ENCODE assay signal across 8 cellular contexts in genomic region chr10:4131407-4132215, GRCh38.
DNase-seq lines count a peak whose midpoint lies in the region; ATAC-seq, FAIRE-seq and TF ChIP-seq lines count a peak whose summit lies in the region.

No MANE protein-coding gene starts in this region.

- no peak for TF ChIP-seq POLR2A in sigmoid colon (IDR thresholded peaks at IDR 0.05)

- ATAC-seq in GM19328 (IDR thresholded peaks at IDR 0.05; ENCODE audit: unreplicated experiment) (peak; percentile 53), HG03342 (IDR thresholded peaks at IDR 0.05; ENCODE audit: unreplicated experiment) (peak; percentile 65), T-cell (replicated peaks in 1 of 4) (peak; percentile 89 to 95 (median 92))

- peaks cover under 1% of the 10 kb centered on the region for H3K36me3 Mint-ChIP-seq in T-cell

- H3K4me1 ChIP-seq in sigmoid colon: peaks cover 0 to 7% (median 3%) of the 10 kb centered on the region in 4 donors

- POLR2A ChIA-PET in BJ (lab: Charles Lee): interaction anchor here (0.5 to 1.2 kb wide), 6 partner anchors 9 to 496 kb away, joined by 3 to 15 read pairs (median 10); partner anchors contain the start of gene KLF6
- POLR2A ChIA-PET in T-cell (lab: Charles Lee): interaction anchor here (0.5 to 1.2 kb wide), 10 partner anchors 11 to 722 kb away, joined by 3 to 11 read pairs (median 4); partner anchors contain the start of gene KLF6 (in 1 of the 2)

- 56 to 83% methylated on average over 5 of the region's 5 CpGs for WGBS in sigmoid colon, 2 donors

- H3K9me3 Mint-ChIP-seq in T-cell: peaks cover 0 to 1% (median under 1%) of the 10 kb centered on the region in 3 donors

- CTCF ChIA-PET in BJ (lab: Yijun Ruan, JAX): interaction anchor here (0.6 to 1.7 kb wide), 2 partner anchors 12 to 155 kb away, joined by 3 to 5 read pairs; no protein-coding TSS in a partner anchor
- CTCF ChIA-PET in T-cell (lab: Charles Lee): interaction anchor here in 1 of 2 donors (0.6 to 0.7 kb wide), 3 partner anchors 37 to 658 kb away, joined by 4 to 7 read pairs (median 6); no protein-coding TSS in a partner anchor

- no peaks in the 10 kb centered on the region for H3K27me3 Mint-ChIP-seq in T-cell

- peak overlapping the region; percentile 17 to 59 (median 37) for H3K27ac ChIP-seq in sigmoid colon

- H3K9me3 ChIP-seq in sigmoid colon: no peaks in the 10 kb centered on the region

- H3K27ac Mint-ChIP-seq in T-cell: no peak overlapping the region

- DNase-seq in BJ (ENCODE audit: low read depth) (peak; percentile 93), T-cell (peak in 13 of 34 experiments; percentile 7 to 40 (median 22)), fibroblast of mammary gland (ENCODE audit: low read depth) (peak; percentile 88), sigmoid colon (no peak), NCI-H446 treated with DMSO at 0.1 percent for 48 hours (lab: John Stamatoyannopoulos, UW) (no peak), frontal cortex (ENCODE audit: low spot score in 2 of 2) (no peak)

- H3K27me3 ChIP-seq in BJ (ENCODE audit: control insufficient read depth, insufficient read depth, low read length) (no peaks in the 10 kb centered on the region), sigmoid colon (no peaks in the 10 kb centered on the region)

- TF ChIP-seq EP300 in sigmoid colon (IDR thresholded peaks at IDR 0.05): no peak

- intact Hi-C loops in sigmoid colon (cut with DNase I): no loop called here

- peaks cover 8 to 41% (median 30%) of the 10 kb centered on the region in 3 donors for H3K4me1 Mint-ChIP-seq in T-cell

- H3K4me3 Mint-ChIP-seq in T-cell: no peak overlapping the region

- H3K4me3 ChIP-seq in BJ (ENCODE audit: low read depth, low read length) (no peak overlapping the region), fibroblast of mammary gland (ENCODE audit: control insufficient read depth, low read depth, low read length) (no peak overlapping the region), sigmoid colon (no peak overlapping the region)

- no peak for FAIRE-seq in frontal cortex (lab: Jason Lieb, UNC)

- TF ChIP-seq CTCF in BJ (IDR thresholded peaks at IDR 0.05; ENCODE audit: insufficient read depth, low read depth, low read length) (no peak), fibroblast of mammary gland (conservative IDR thresholded peaks at IDR 0.05; ENCODE audit: control insufficient read depth, insufficient read depth, low read depth, low read length) (no peak), sigmoid colon (IDR thresholded peaks at IDR 0.05) (no peak)

- no peaks in the 10 kb centered on the region for H3K36me3 ChIP-seq in BJ (ENCODE audit: control insufficient read depth, insufficient read depth, low read length)
- no peaks in the 10 kb centered on the region for H3K36me3 ChIP-seq in sigmoid colon

Comparison
In these comparisons a context has a peak if more than half of its experiments do, and no peak if none do; other contexts are left out.
1. DNase-seq: peak in BJ (single experiment) and fibroblast of mammary gland (single experiment); none in sigmoid colon (single experiment), NCI-H446 treated with DMSO at 0.1 percent for 48 hours (single experiment) and frontal cortex (0 of 2).
2. Peak in every context shown above with its lines, with median percentiles within 50 percentile points of each other: ATAC-seq.